ENCODE assay signal across 8 cellular contexts in genomic region chr15:100340721-100341661, GRCh38. TPM values are rescaled to one million over a fixed set of nuclear protein-coding genes. Genes with fewer than 3 reads are reported as not detected.
A peak's percentile ranks its signal among the peaks of the same experiment; 100 is the strongest.
DNase-seq lines count a peak whose midpoint lies in the region; ATAC-seq and TF ChIP-seq lines count a peak whose summit lies in the region.

No MANE protein-coding gene starts in this region.

- no peaks in the 10 kb centered on the region for H3K9me3 ChIP-seq in stomach

- H3K4me1 ChIP-seq in stomach, result peaks cover 7 to 34% (median 17%) of the 10 kb centered on the region in 4 donors

- TF ChIP-seq EP300 in stomach (IDR thresholded peaks at IDR 0.05), result no peak

- ATAC-seq in HG03103 (IDR thresholded peaks at IDR 0.05; ENCODE audit: low read depth, unreplicated experiment), result peak; percentile 9
- no peak for ATAC-seq in GM18870 (IDR thresholded peaks at IDR 0.05; ENCODE audit: unreplicated experiment)

- peak overlapping the region; percentile 82 for H3K4me3 Mint-ChIP-seq in activated naive CD8-positive, alpha-beta T cell

- H3K36me3 Mint-ChIP-seq in activated naive CD8-positive, alpha-beta T cell, result peaks cover 2% of the 10 kb centered on the region

- WGBS in stomach, 5 donors, result 2 to 42% (median 6%) methylated on average over 15 to 134 of the region's 134 CpGs

- H3K27me3 Mint-ChIP-seq in activated naive CD8-positive, alpha-beta T cell, result no peaks in the 10 kb centered on the region

- no peaks in the 10 kb centered on the region for H3K9me3 Mint-ChIP-seq in activated naive CD8-positive, alpha-beta T cell (ENCODE audit: low read depth)

- no peak for TF ChIP-seq POLR2A in stomach (IDR thresholded peaks at IDR 0.05)

- DNase-seq in kidney epithelial cell (ENCODE audit: low read depth), result no peak
- no peak for DNase-seq in stomach
- no peak for DNase-seq in 8988T
- no peak for DNase-seq in medulla oblongata (ENCODE audit: extremely low spot score)

- H3K4me1 Mint-ChIP-seq in activated naive CD8-positive, alpha-beta T cell (ENCODE audit: low read depth), result peaks cover 24% of the 10 kb centered on the region

- intact Hi-C loops in stomach (cut with DNase I; ENCODE audit: low total_unique reads), result loop anchor here (10.0 kb wide), 1 partner anchor 224 kb away; no protein-coding TSS in a partner anchor

- peak overlapping the region; percentile 22 for H3K27ac Mint-ChIP-seq in activated naive CD8-positive, alpha-beta T cell

- TF ChIP-seq CTCF in kidney epithelial cell (IDR thresholded peaks at IDR 0.05; ENCODE audit: insufficient read depth, low read length, poor library complexity, severe bottlenecking) (no peak), stomach (IDR thresholded peaks at IDR 0.05) (no peak)

- H3K27ac ChIP-seq in stomach, result peak overlapping the region in 4 of 5 donors; percentile 65 to 89 (median 77)

- H3K36me3 ChIP-seq in kidney epithelial cell (ENCODE audit: control insufficient read depth, insufficient read depth, low read length) (no peaks in the 10 kb centered on the region), stomach (no peaks in the 10 kb centered on the region)

- H3K4me3 ChIP-seq in GM08714 (ENCODE audit: low read length) (peak overlapping the region; percentile 57; the same call in 1 of the 2 replicates), kidney epithelial cell (ENCODE audit: low read depth, low read length) (peak overlapping the region; percentile 51), stomach (peak overlapping the region; percentile 72 to 97 (median 80))

- H3K27me3 ChIP-seq in kidney epithelial cell (ENCODE audit: control insufficient read depth, insufficient read depth, low read length) (peaks cover 16% of the 10 kb centered on the region), stomach (peaks cover 0 to 35% (median 12%) of the 10 kb centered on the region in 3 donors)

RNA-seq across cellular contexts. Expression of gene ADAMTS17, which starts 0.8 kb away (rescaled TPM):
- total RNA-seq in kidney epithelial cell (2.3 and 2.8 TPM in 2 replicates), stomach (10 to 100 TPM in 2 of 5 donors, 1 to 10 TPM in 3; 6.2 to 14.3 (median 9.3) TPM)
- 1 to 10 TPM in 2 of 3 donors, under 1 TPM in 1; 0.31 to 1.5 (median 1.1) TPM for polyA plus RNA-seq in stomach
